ENCODE assay signal across 2 cellular contexts in genomic region chr13:30874111-30874510, GRCh38.
TF ChIP-seq lines count a peak whose summit lies in the region.

No MANE protein-coding gene starts in this region.

TF ChIP-seq in GM23338, 12 proteins besides CTCF, POLR2A, EP300 and RAD21:
- TF ChIP-seq, protein P1, sequence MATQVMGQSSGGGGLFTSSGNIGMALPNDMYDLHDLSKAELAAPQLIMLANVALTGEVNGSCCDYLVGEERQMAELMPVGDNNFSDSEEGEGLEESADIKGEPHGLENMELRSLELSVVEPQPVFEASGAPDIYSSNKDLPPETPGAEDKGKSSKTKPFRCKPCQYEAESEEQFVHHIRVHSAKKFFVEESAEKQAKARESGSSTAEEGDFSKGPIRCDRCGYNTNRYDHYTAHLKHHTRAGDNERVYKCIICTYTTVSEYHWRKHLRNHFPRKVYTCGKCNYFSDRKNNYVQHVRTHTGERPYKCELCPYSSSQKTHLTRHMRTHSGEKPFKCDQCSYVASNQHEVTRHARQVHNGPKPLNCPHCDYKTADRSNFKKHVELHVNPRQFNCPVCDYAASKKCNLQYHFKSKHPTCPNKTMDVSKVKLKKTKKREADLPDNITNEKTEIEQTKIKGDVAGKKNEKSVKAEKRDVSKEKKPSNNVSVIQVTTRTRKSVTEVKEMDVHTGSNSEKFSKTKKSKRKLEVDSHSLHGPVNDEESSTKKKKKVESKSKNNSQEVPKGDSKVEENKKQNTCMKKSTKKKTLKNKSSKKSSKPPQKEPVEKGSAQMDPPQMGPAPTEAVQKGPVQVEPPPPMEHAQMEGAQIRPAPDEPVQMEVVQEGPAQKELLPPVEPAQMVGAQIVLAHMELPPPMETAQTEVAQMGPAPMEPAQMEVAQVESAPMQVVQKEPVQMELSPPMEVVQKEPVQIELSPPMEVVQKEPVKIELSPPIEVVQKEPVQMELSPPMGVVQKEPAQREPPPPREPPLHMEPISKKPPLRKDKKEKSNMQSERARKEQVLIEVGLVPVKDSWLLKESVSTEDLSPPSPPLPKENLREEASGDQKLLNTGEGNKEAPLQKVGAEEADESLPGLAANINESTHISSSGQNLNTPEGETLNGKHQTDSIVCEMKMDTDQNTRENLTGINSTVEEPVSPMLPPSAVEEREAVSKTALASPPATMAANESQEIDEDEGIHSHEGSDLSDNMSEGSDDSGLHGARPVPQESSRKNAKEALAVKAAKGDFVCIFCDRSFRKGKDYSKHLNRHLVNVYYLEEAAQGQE (IDR thresholded peaks at IDR 0.05; ENCODE audit: unreplicated experiment), result no peak

TF ChIP-seq in endothelial cell of umbilical vein, 7 proteins besides CTCF, POLR2A, EP300 and RAD21:
- TF ChIP-seq POLR2AphosphoS5 (IDR thresholded peaks at IDR 0.05; ENCODE audit: insufficient read depth, low read depth, low read length) (no peak), MYC (IDR thresholded peaks at IDR 0.05; ENCODE audit: low read depth, low read length) (no peak), FOS (IDR thresholded peaks at IDR 0.05; ENCODE audit: borderline replicate concordance, insufficient read depth, low read length) (no peak), JUN (IDR thresholded peaks at IDR 0.05; ENCODE audit: borderline replicate concordance, insufficient read depth, insufficient read length, low read depth) (no peak), EZH2 (IDR thresholded peaks at IDR 0.05; ENCODE audit: borderline replicate concordance, low read depth, low read length, severe bottlenecking) (no peak), GATA2 (IDR thresholded peaks at IDR 0.05; ENCODE audit: insufficient read depth, insufficient read length, low read depth, low read length) (no peak)
- TF ChIP-seq, protein P2, sequence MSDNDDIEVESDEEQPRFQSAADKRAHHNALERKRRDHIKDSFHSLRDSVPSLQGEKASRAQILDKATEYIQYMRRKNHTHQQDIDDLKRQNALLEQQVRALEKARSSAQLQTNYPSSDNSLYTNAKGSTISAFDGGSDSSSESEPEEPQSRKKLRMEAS (IDR thresholded peaks at IDR 0.05; ENCODE audit: insufficient read depth, insufficient read length), result no peak
